In the genomic region with DNA sequence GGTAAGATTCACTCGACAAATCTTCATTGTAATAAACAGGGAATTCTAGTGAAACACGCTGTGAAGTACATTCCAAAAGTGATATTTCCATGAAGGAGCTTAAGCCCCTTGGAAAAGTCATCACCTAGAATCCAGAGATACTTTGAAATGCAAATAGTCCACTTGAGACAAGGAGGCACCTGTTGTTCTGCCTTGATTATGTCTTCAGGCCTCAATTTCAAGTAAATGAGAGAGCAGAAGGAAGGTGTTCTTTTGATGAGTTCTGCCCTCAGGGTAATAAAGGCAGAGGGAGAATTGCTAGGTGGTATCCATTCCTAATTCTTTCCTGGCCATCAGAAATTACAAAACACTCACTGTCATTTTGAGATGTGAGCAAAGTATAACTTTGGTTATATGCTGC, we compare ENCODE assay signal across 23 cellular contexts.
"Had no signal": no experiment of that assay in that cellular context is flagged by ENCODE, and none has a peak within 500 bp of the region (broad histone marks: within the 10 kb centered on the region; RNA-seq: fewer than 3 reads in every experiment).

No MANE protein-coding gene starts in this region.

- H3K79me2 ChIP-seq: hepatocyte had no signal

- H3K27ac ChIP-seq: coronary artery, dorsolateral prefrontal cortex, esophagus muscularis mucosa, foreskin keratinocyte, gastroesophageal sphincter, heart left ventricle, hepatocyte, left lung, lower lobe of right lung had no signal

- H2AFZ ChIP-seq: hepatocyte had no signal

- H3K4me3 ChIP-seq: coronary artery, dorsolateral prefrontal cortex, esophagus muscularis mucosa, gastroesophageal sphincter, heart left ventricle, hepatocyte, left lung, lower lobe of right lung, mucosa of descending colon had no signal

- H3K9me3 ChIP-seq: lower lobe of right lung, mucosa of descending colon had no signal

- H3K27me3 ChIP-seq: dorsolateral prefrontal cortex, esophagus muscularis mucosa, foreskin keratinocyte, gastroesophageal sphincter, heart left ventricle, hepatocyte, left lung had no signal

- H3K4me2 ChIP-seq: hepatocyte had no signal

- H3K4me1 ChIP-seq: esophagus muscularis mucosa, foreskin keratinocyte, gastroesophageal sphincter, heart left ventricle, left lung, lower lobe of right lung had no signal

- H3K36me3 ChIP-seq: esophagus muscularis mucosa, gastroesophageal sphincter, heart left ventricle, left lung, lower lobe of right lung had no signal

- FAIRE-seq: colon, endothelial cell of umbilical vein, frontal cortex, islet of Langerhans, keratinocyte had no signal

- DNase-seq: dermis blood vessel endothelial cell; dorsolateral prefrontal cortex; effector CD4-positive, alpha-beta T cell; effector memory CD4-positive, alpha-beta T cell; foreskin keratinocyte; heart left ventricle; hypothalamus; left cardiac atrium; left lung; left ventricle myocardium superior; lower lobe of right lung; mucosa of descending colon; naive B cell; naive thymus-derived CD8-positive, alpha-beta T cell had no signal
